1 cellular context compared by ENCODE assay signal in genomic region chr3:169466990-169467389, GRCh38.
A peak's percentile ranks its signal among the peaks of the same experiment; 100 is the strongest.
TF ChIP-seq lines count a peak whose summit lies in the region.

No MANE protein-coding gene starts in this region.

TF ChIP-seq in HEK293, 187 proteins besides CTCF, POLR2A, EP300 and RAD21 (continued from another document):
- TF ChIP-seq FEZF1 (tag by site-specific recombination; IDR thresholded peaks at IDR 0.05) = peak; percentile 33; the same call in 1 of the 2 replicates
- 0 out of 2 replicates have a peak, but pooled peaks have one; percentile 34 for TF ChIP-seq PRDM4 (tag by site-specific recombination; IDR thresholded peaks at IDR 0.05)
- TF ChIP-seq ZSCAN23 (tag by site-specific recombination; IDR thresholded peaks at IDR 0.05) = no peak
- TF ChIP-seq GLI2 (tag by site-specific recombination; IDR thresholded peaks at IDR 0.05; ENCODE audit: borderline replicate concordance, low read depth) = peak; percentile 78
- TF ChIP-seq ZNF239 (tag by site-specific recombination; IDR thresholded peaks at IDR 0.05) = no peak
- TF ChIP-seq ZNF184 (tag by site-specific recombination; IDR thresholded peaks at IDR 0.05) = no peak
- TF ChIP-seq PRDM6 (tag by site-specific recombination; IDR thresholded peaks at IDR 0.05) = peak; percentile 90
- no peak for TF ChIP-seq ZNF24 (tag by site-specific recombination; IDR thresholded peaks at IDR 0.05)
- no peak for TF ChIP-seq ZNF2 (tag by site-specific recombination; IDR thresholded peaks at IDR 0.05)
- no peak for TF ChIP-seq ZNF664 (tag by site-specific recombination; IDR thresholded peaks at IDR 0.05)
- no peak for TF ChIP-seq ZNF223 (tag by site-specific recombination; IDR thresholded peaks at IDR 0.05)
- no peak for TF ChIP-seq ZNF19 (tag by site-specific recombination; IDR thresholded peaks at IDR 0.05; ENCODE audit: low read depth)
- TF ChIP-seq GLIS2 (tag by site-specific recombination; IDR thresholded peaks at IDR 0.05) = no peak
- no peak for TF ChIP-seq ZNF558 (tag by site-specific recombination; IDR thresholded peaks at IDR 0.05)
- no peak for TF ChIP-seq MYNN (tag by site-specific recombination; IDR thresholded peaks at IDR 0.05; ENCODE audit: borderline replicate concordance)
- no peak for TF ChIP-seq ZNF785 (tag by site-specific recombination; IDR thresholded peaks at IDR 0.05)
- no peak for TF ChIP-seq ZIC2 (tag by site-specific recombination; IDR thresholded peaks at IDR 0.05)
- no peak for TF ChIP-seq ZNF629 (tag by site-specific recombination; IDR thresholded peaks at IDR 0.05)
- 0 out of 2 replicates have a peak, but pooled peaks have one; percentile 24 for TF ChIP-seq YY1 (tag by site-specific recombination; IDR thresholded peaks at IDR 0.05)
- TF ChIP-seq GLI4 (tag by site-specific recombination; IDR thresholded peaks at IDR 0.05) = no peak
- no peak for TF ChIP-seq ZNF302 (tag by site-specific recombination; IDR thresholded peaks at IDR 0.05; ENCODE audit: low read depth)
- no peak for TF ChIP-seq ZNF701 (tag by site-specific recombination; IDR thresholded peaks at IDR 0.05)
- no peak for TF ChIP-seq ZFP37 (tag by site-specific recombination; IDR thresholded peaks at IDR 0.05)
- TF ChIP-seq ZEB2 (tag by site-specific recombination; IDR thresholded peaks at IDR 0.05) = no peak
- TF ChIP-seq ZNF132 (tag by site-specific recombination; IDR thresholded peaks at IDR 0.05; ENCODE audit: borderline replicate concordance) = no peak
- TF ChIP-seq ZNF777 (tag by site-specific recombination; IDR thresholded peaks at IDR 0.05; ENCODE audit: borderline replicate concordance) = no peak
- TF ChIP-seq ZNF624 (tag by site-specific recombination; IDR thresholded peaks at IDR 0.05) = no peak
- TF ChIP-seq ZNF433 (tag by site-specific recombination; IDR thresholded peaks at IDR 0.05; ENCODE audit: low read depth) = no peak
